8 cellular contexts compared by ENCODE assay signal in the genomic region with DNA sequence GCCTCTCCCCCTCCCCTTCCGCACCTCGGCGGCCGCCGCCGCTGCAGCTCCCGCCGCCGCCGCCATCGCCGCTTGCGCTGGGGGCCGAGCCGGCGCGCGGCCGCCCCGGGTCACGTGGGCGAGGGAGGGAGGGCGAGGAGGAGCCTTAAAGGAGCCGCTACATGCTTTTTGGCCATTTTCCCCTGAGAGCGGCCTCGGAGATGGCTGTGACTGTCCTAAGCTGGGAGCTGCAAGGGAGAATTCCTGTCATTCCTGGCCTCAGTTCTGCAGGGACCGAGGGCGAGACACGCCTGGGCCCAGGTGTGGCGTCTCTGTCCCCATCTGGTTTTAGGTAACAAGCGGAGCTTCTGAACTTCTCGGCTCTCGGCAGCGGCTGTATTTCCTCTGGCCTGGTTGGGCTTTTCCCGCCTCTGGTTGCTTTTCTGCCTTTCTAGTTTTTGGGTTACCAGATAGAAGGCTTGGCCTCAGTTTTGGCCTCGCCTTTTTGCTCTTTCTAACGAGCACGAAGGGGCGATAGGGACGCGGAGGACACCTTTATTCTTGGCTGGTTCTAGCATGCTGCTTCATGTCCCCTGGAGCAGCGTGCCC. TPM values are rescaled to one million over a fixed set of nuclear protein-coding genes. Genes with fewer than 3 reads are reported as not detected.
DNase-seq lines count a peak whose midpoint lies in the region; ATAC-seq and TF ChIP-seq lines count a peak whose summit lies in the region.

TSS of gene EHMT2 (minus strand) at position 87 of the 588 bp plus-strand sequence. CDS start at position 66, 21 bp downstream.

- H3K27me3 Mint-ChIP-seq in GM23338 (ENCODE audit: insufficient read depth, low read depth, poor library complexity): peaks cover 20% of the 10 kb centered on the region
- no peaks in the 10 kb centered on the region for H3K27me3 Mint-ChIP-seq in activated naive CD4-positive, alpha-beta T cell treated with anti-CD3 and anti-CD28 coated beads, Interleukin-2, amount 50 U/mL, for 24 hours

- H2AFZ ChIP-seq in GM23338 (peak within 1 kb of the TSS; percentile 56), osteoblast (ENCODE audit: low read length) (peak within 1 kb of the TSS; percentile 94)

- H3K4me2 ChIP-seq in GM23338 (peak within 1 kb of the TSS; percentile 98), osteoblast (ENCODE audit: insufficient read depth, low read length) (peak within 1 kb of the TSS; percentile 90)

- peak; percentile 46 for ATAC-seq in GM23338
- ATAC-seq in SK-N-SH treated with all-trans-retinoic acid at 6 μM for 48 hours: peak; percentile 73

- peaks cover 20% of the 10 kb centered on the region for H3K36me3 ChIP-seq in GM23338 (ENCODE audit: insufficient read depth)
- H3K36me3 ChIP-seq in osteoblast (ENCODE audit: insufficient read depth, low read length): peaks cover 22% of the 10 kb centered on the region

- H3K4me3 Mint-ChIP-seq in GM23338: peak within 1 kb of the TSS; percentile 91
- H3K4me3 Mint-ChIP-seq in activated naive CD4-positive, alpha-beta T cell treated with anti-CD3 and anti-CD28 coated beads, Interleukin-2, amount 50 U/mL, for 24 hours: peak within 1 kb of the TSS; percentile 93

- H3K27ac ChIP-seq in GM23338 (ENCODE audit: low read depth) (peak within 1 kb of the TSS; percentile 76), osteoblast (ENCODE audit: low read depth, low read length) (peak within 1 kb of the TSS; percentile 65), temporal lobe (ENCODE audit: low read depth, low read length) (peak within 1 kb of the TSS; percentile 96)

- H4K20me1 ChIP-seq in GM23338 (replicated peaks; ENCODE audit: insufficient read depth): peaks cover 15% of the 10 kb centered on the region; the same call in 1 of the 2 replicates
- no peaks in the 10 kb centered on the region for H4K20me1 ChIP-seq in osteoblast (ENCODE audit: insufficient read depth, low read length)

- peaks cover 15% of the 10 kb centered on the region; the same call in 1 of the 2 replicates for H3K79me2 ChIP-seq in GM23338 (replicated peaks; ENCODE audit: insufficient read depth)
- peaks cover 13% of the 10 kb centered on the region for H3K79me2 ChIP-seq in osteoblast (ENCODE audit: insufficient read depth, low read length)

- peak within 1 kb of the TSS; percentile 91 for H3K27ac Mint-ChIP-seq in GM23338
- H3K27ac Mint-ChIP-seq in activated naive CD4-positive, alpha-beta T cell treated with anti-CD3 and anti-CD28 coated beads, Interleukin-2, amount 50 U/mL, for 24 hours: peak within 1 kb of the TSS; percentile 94

- no peaks in the 10 kb centered on the region for H3K9me3 ChIP-seq in osteoblast (ENCODE audit: low read depth, low read length)

- DNase-seq in DMS 273 treated with DMSO at 0.1 percent for 48 hours (lab: John Stamatoyannopoulos, UW): peak; percentile 71
- DNase-seq in GM23338 (ENCODE audit: low spot score): peak; percentile 94
- DNase-seq in NB4 (ENCODE audit: low read depth): peak; percentile 91
- no peak for DNase-seq in glomerular endothelial cell (ENCODE audit: extremely low read depth, low read depth, low spot score)
- peak; percentile 99 for DNase-seq in osteoblast (ENCODE audit: insufficient read length, low spot score, missing footprints)

- H3K4me1 ChIP-seq in GM23338 (ENCODE audit: insufficient read depth) (peaks cover 10% of the 10 kb centered on the region; the same call in 1 of the 2 replicates), osteoblast (ENCODE audit: insufficient read depth, low read length) (peaks cover 17% of the 10 kb centered on the region)

- H3K27me3 ChIP-seq in GM23338 (ENCODE audit: insufficient read depth) (no peaks in the 10 kb centered on the region), osteoblast (ENCODE audit: insufficient read depth, low read length) (no peaks in the 10 kb centered on the region)

- H3K9me2 ChIP-seq in GM23338 (ENCODE audit: insufficient read depth): no peaks in the 10 kb centered on the region

- peaks cover 13% of the 10 kb centered on the region; the same call in 1 of the 2 replicates for H3F3A ChIP-seq in GM23338 (replicated peaks; ENCODE audit: low read depth)

- H3K4me1 Mint-ChIP-seq in GM23338: peaks cover 28% of the 10 kb centered on the region
- peaks cover 34% of the 10 kb centered on the region for H3K4me1 Mint-ChIP-seq in activated naive CD4-positive, alpha-beta T cell treated with anti-CD3 and anti-CD28 coated beads, Interleukin-2, amount 50 U/mL, for 24 hours

- peak; percentile 82 for TF ChIP-seq POLR2A in NB4 (IDR thresholded peaks at IDR 0.05; ENCODE audit: extremely low read depth, insufficient read length)

- H3K9me3 Mint-ChIP-seq in GM23338: no peaks in the 10 kb centered on the region
- no peaks in the 10 kb centered on the region for H3K9me3 Mint-ChIP-seq in activated naive CD4-positive, alpha-beta T cell treated with anti-CD3 and anti-CD28 coated beads, Interleukin-2, amount 50 U/mL, for 24 hours

- TF ChIP-seq CTCF in GM23338 (conservative IDR thresholded peaks at IDR 0.05; ENCODE audit: low read depth in 2 of 2): no peak
- no peak for TF ChIP-seq CTCF in NB4 (IDR thresholded peaks at IDR 0.05; ENCODE audit: low read depth, low read length)
- no peak for TF ChIP-seq CTCF in osteoblast (IDR thresholded peaks at IDR 0.05; ENCODE audit: extremely low read depth, low read depth, low read length)

- H3K36me3 Mint-ChIP-seq in GM23338 (ENCODE audit: low read depth): peaks cover 61% of the 10 kb centered on the region
- no peaks in the 10 kb centered on the region for H3K36me3 Mint-ChIP-seq in activated naive CD4-positive, alpha-beta T cell treated with anti-CD3 and anti-CD28 coated beads, Interleukin-2, amount 50 U/mL, for 24 hours

- H3K4me3 ChIP-seq in GM23338 (peak within 1 kb of the TSS; percentile 85), NB4 (ENCODE audit: low read depth, low read length) (peak within 1 kb of the TSS; percentile 99), osteoblast (ENCODE audit: insufficient read depth, low read length) (peak within 1 kb of the TSS; percentile 87)

TF ChIP-seq in GM23338, 12 proteins besides CTCF, POLR2A, EP300 and RAD21 (continues in another document):
- no peak for TF ChIP-seq ZNF114 (CRISPR knock-in tag; IDR thresholded peaks at IDR 0.05)
- TF ChIP-seq ZNF331 (CRISPR knock-in tag; IDR thresholded peaks at IDR 0.05; ENCODE audit: low read depth): no peak
- TF ChIP-seq, protein P1, sequence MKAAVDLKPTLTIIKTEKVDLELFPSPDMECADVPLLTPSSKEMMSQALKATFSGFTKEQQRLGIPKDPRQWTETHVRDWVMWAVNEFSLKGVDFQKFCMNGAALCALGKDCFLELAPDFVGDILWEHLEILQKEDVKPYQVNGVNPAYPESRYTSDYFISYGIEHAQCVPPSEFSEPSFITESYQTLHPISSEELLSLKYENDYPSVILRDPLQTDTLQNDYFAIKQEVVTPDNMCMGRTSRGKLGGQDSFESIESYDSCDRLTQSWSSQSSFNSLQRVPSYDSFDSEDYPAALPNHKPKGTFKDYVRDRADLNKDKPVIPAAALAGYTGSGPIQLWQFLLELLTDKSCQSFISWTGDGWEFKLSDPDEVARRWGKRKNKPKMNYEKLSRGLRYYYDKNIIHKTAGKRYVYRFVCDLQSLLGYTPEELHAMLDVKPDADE (IDR thresholded peaks at IDR 0.05): no peak
- TF ChIP-seq POLR2AphosphoS5 (IDR thresholded peaks at IDR 0.05; ENCODE audit: low read depth): no peak; the same call in 1 of the 2 replicates

TF ChIP-seq in SK-N-SH treated with all-trans-retinoic acid at 6 μM for 48 hours, 23 proteins besides CTCF, POLR2A, EP300 and RAD21 (continues in another document):
- no peak for TF ChIP-seq OSR1 (CRISPR knock-in tag; IDR thresholded peaks at IDR 0.05)
- no peak for TF ChIP-seq ISL1 (CRISPR knock-in tag; IDR thresholded peaks at IDR 0.05)
- TF ChIP-seq ESRRG (CRISPR knock-in tag; IDR thresholded peaks at IDR 0.05): no peak
- TF ChIP-seq TSHZ2 (CRISPR knock-in tag; IDR thresholded peaks at IDR 0.05): no peak
- no peak for TF ChIP-seq ZC3H10 (CRISPR knock-in tag; IDR thresholded peaks at IDR 0.05)
- TF ChIP-seq CSRNP3 (CRISPR knock-in tag; IDR thresholded peaks at IDR 0.05): no peak
- TF ChIP-seq TOX (CRISPR knock-in tag; IDR thresholded peaks at IDR 0.05; ENCODE audit: borderline replicate concordance): no peak

RNA-seq across cellular contexts. Expression of gene EHMT2, which starts in this region (rescaled TPM):
- 184 and 193 TPM in 2 replicates for total RNA-seq in GM23338 (2014; rRNA removed; shearing (Covaris generic))
- 112 and 113 TPM in 2 replicates for polyA plus RNA-seq in GM23338 (2016; fragmentation: Nextera tagmentation; extraction: Ambion mirVana)
- total RNA-seq in glomerular endothelial cell (39.0 and 46.4 TPM in 2 replicates), osteoblast (40.1 and 40.9 TPM in 2 replicates), temporal lobe (65.6 TPM)
